1 cellular context compared by ENCODE assay signal in the genomic region with DNA sequence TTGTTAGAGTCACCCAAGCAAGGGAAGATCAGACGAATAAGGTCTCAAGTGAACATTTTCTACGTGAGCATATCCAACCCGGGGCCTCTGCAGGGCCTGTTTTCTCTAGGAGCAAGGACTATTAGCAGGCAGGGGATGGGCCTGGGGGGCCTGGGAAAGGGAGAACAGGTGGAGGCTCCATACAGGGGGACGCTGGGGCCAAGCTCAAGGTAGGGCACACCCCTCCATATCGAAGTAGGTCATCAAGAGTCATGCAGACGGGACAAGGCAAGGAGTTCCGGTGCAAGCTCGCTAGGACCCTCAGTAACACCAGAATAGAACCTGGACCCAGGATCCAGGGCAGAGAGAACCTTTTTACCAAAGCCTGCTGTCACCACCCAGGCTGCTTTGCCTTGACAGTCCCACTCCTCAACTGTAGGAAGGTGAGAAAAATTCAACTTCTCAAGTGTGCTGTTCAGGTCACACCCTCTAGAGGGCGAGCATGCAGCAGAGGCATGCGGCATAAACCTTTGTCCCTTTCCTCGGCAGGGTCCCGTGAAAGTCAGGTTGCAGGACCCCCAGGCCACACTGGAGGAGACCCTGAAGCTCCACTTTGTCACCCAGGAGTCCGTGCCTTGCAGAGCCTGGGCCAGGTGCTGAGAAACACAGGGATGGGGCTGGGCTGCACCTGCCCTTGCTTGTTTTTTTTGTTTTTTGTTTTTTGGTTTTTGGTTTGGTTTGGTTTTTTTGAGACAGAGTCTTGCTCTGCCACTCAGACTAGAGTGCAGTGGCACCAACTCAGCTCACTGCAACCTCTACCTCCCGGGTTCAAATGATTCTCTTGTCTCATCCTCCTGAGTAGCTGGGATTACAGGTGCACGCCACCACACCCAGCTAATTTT.
TF ChIP-seq lines count a peak whose summit lies in the region.

No MANE protein-coding gene starts in this region.

TF ChIP-seq in A549, 52 proteins besides CTCF, POLR2A, EP300 and RAD21 (continued from another document):
- TF ChIP-seq, protein P1, sequence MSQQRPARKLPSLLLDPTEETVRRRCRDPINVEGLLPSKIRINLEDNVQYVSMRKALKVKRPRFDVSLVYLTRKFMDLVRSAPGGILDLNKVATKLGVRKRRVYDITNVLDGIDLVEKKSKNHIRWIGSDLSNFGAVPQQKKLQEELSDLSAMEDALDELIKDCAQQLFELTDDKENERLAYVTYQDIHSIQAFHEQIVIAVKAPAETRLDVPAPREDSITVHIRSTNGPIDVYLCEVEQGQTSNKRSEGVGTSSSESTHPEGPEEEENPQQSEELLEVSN (IDR thresholded peaks at IDR 0.05; ENCODE audit: borderline replicate concordance, low read depth), result no peak
- no peak for TF ChIP-seq HES2 (IDR thresholded peaks at IDR 0.05)
- TF ChIP-seq, protein P2, sequence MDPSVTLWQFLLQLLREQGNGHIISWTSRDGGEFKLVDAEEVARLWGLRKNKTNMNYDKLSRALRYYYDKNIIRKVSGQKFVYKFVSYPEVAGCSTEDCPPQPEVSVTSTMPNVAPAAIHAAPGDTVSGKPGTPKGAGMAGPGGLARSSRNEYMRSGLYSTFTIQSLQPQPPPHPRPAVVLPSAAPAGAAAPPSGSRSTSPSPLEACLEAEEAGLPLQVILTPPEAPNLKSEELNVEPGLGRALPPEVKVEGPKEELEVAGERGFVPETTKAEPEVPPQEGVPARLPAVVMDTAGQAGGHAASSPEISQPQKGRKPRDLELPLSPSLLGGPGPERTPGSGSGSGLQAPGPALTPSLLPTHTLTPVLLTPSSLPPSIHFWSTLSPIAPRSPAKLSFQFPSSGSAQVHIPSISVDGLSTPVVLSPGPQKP (IDR thresholded peaks at IDR 0.05; ENCODE audit: low read depth, low read length), result no peak
- no peak for TF ChIP-seq KDM5A (IDR thresholded peaks at IDR 0.05)
- TF ChIP-seq HOXB13 (CRISPR knock-in tag; IDR thresholded peaks at IDR 0.05; ENCODE audit: low read depth), result no peak
- TF ChIP-seq HOXB5 (CRISPR knock-in tag; IDR thresholded peaks at IDR 0.05), result no peak
- TF ChIP-seq NR3C1 (IDR thresholded peaks at IDR 0.05), result no peak
- TF ChIP-seq, protein P3, sequence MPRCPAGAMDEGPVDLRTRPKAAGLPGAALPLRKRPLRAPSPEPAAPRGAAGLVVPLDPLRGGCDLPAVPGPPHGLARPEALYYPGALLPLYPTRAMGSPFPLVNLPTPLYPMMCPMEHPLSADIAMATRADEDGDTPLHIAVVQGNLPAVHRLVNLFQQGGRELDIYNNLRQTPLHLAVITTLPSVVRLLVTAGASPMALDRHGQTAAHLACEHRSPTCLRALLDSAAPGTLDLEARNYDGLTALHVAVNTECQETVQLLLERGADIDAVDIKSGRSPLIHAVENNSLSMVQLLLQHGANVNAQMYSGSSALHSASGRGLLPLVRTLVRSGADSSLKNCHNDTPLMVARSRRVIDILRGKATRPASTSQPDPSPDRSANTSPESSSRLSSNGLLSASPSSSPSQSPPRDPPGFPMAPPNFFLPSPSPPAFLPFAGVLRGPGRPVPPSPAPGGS (IDR thresholded peaks at IDR 0.05), result no peak
